In the genomic region with DNA sequence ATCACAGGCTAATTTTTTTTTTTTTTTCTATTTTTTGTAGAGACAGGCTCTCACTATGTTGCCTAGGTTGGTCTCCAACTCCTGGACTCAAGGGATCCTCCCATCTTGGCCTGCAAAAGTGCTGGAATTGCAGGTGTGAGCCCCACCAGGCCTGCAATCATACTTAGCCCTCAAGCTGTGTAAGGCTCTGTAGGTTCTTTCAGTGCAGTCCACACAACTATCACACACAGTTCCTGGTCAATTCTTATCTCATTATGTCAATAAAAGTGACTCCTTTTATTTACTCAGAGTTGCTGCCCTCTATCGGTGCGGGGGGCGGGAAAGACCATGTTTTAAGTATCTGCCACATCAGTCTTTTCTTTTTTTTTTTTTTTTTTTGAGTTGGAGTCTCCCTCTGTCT, we compare ENCODE assay signal across 7 cellular contexts. TPM values are rescaled to one million over a fixed set of nuclear protein-coding genes. Genes with fewer than 3 reads are reported as not detected.
DNase-seq lines count a peak whose midpoint lies in the region; ATAC-seq and TF ChIP-seq lines count a peak whose summit lies in the region.

No MANE protein-coding gene starts in this region.

- peaks cover 0 to 2% (median 0%) of the 10 kb centered on the region in 4 donors for H3K4me1 ChIP-seq in right lobe of liver

- no peak overlapping the region for H3K4me3 ChIP-seq in right lobe of liver

- no peak for ATAC-seq in activated CD8-positive, alpha-beta T cell treated with anti-CD3 and anti-CD28 coated beads, Interleukin-2, amount 10 ng/mL, durations not matched to agents 7 days and 5 days
- ATAC-seq in right lobe of liver (peak; percentile 100), GM21367 (IDR thresholded peaks at IDR 0.05; ENCODE audit: unreplicated experiment) (no peak), HG03520 (IDR thresholded peaks at IDR 0.05; ENCODE audit: unreplicated experiment) (no peak), HG03045 (IDR thresholded peaks at IDR 0.05; ENCODE audit: unreplicated experiment) (no peak)

- H3K27me3 Mint-ChIP-seq in activated CD8-positive, alpha-beta T cell treated with anti-CD3 and anti-CD28 coated beads, Interleukin-2, amount 10 ng/mL, durations not matched to agents 7 days and 5 days (ENCODE audit: low read depth), result peaks cover 2% of the 10 kb centered on the region

- 2% methylated on average over 3 of the region's 3 CpGs for WGBS in right lobe of liver (ENCODE audit: insufficient coverage, low coverage, low lambda C conversion rate, missing lambda C conversion rate)

- H3K9me3 Mint-ChIP-seq in activated CD8-positive, alpha-beta T cell treated with anti-CD3 and anti-CD28 coated beads, Interleukin-2, amount 10 ng/mL, durations not matched to agents 7 days and 5 days (ENCODE audit: insufficient read depth), result no peaks in the 10 kb centered on the region

- CTCF ChIA-PET in activated CD8-positive, alpha-beta T cell treated with anti-CD3 and anti-CD28 coated beads, Interleukin-2, amount 10 ng/mL, durations not matched to agents 7 days and 5 days (lab: Charles Lee), result interaction anchor here (1.0 kb wide), 1 partner anchor 36 kb away, joined by 3 read pairs; no protein-coding TSS in a partner anchor

- H3K4me3 Mint-ChIP-seq in activated CD8-positive, alpha-beta T cell treated with anti-CD3 and anti-CD28 coated beads, Interleukin-2, amount 10 ng/mL, durations not matched to agents 7 days and 5 days, result no peak overlapping the region

- intact Hi-C loops in right lobe of liver (cut with DNase I), result no loop called here

- DNase-seq in GM04504 (ENCODE audit: low read depth) (peak; percentile 10), right lobe of liver (peak; percentile 62 to 82 (median 63))
- peak; percentile 52 for DNase-seq in activated CD8-positive, alpha-beta T cell treated with anti-CD3 and anti-CD28 coated beads, Interleukin-2, amount 10 ng/mL, durations not matched to agents 7 days and 5 days

- H3K27me3 ChIP-seq in right lobe of liver, result no peaks in the 10 kb centered on the region

- H3K9me3 ChIP-seq in right lobe of liver, result no peaks in the 10 kb centered on the region

- no peak for TF ChIP-seq POLR2A in right lobe of liver (IDR thresholded peaks at IDR 0.05)

- TF ChIP-seq CTCF in LNCAP (IDR thresholded peaks at IDR 0.05) (peak; percentile 42; the same call in 1 of the 2 replicates), right lobe of liver (IDR thresholded peaks at IDR 0.05) (peak; percentile 35 to 55 (median 50))

- POLR2A ChIA-PET in activated CD8-positive, alpha-beta T cell treated with anti-CD3 and anti-CD28 coated beads, Interleukin-2, amount 10 ng/mL, durations not matched to agents 7 days and 5 days (lab: Charles Lee), result no interaction called here

- no peaks in the 10 kb centered on the region for H3K36me3 ChIP-seq in right lobe of liver

- H3K4me1 Mint-ChIP-seq in activated CD8-positive, alpha-beta T cell treated with anti-CD3 and anti-CD28 coated beads, Interleukin-2, amount 10 ng/mL, durations not matched to agents 7 days and 5 days (ENCODE audit: low read depth), result no peaks in the 10 kb centered on the region

- no peak overlapping the region for H3K27ac Mint-ChIP-seq in activated CD8-positive, alpha-beta T cell treated with anti-CD3 and anti-CD28 coated beads, Interleukin-2, amount 10 ng/mL, durations not matched to agents 7 days and 5 days

- H3K27ac ChIP-seq in right lobe of liver, result no peak overlapping the region

- no peaks in the 10 kb centered on the region for H3K36me3 Mint-ChIP-seq in activated CD8-positive, alpha-beta T cell treated with anti-CD3 and anti-CD28 coated beads, Interleukin-2, amount 10 ng/mL, durations not matched to agents 7 days and 5 days (ENCODE audit: low read depth)

RNA-seq across cellular contexts. Expression of a gene that starts 29.0 kb away (rescaled TPM):
- total RNA-seq in activated CD8-positive, alpha-beta T cell treated with anti-CD3 and anti-CD28 coated beads, Interleukin-2, amount 10 ng/mL, durations not matched to agents 7 days and 5 days, result 100 to 1,000 TPM; 255 to 266 TPM
- 10 to 100 TPM in 2 of 6 experiments, 1 to 10 TPM in 4; 6.6 to 53.5 (median 8.4) TPM for total RNA-seq in right lobe of liver

RNA-seq across cellular contexts. Expression of a gene that starts 34.3 kb away (rescaled TPM):
- under 1 TPM; 0.13 to 0.18 TPM for total RNA-seq in activated CD8-positive, alpha-beta T cell treated with anti-CD3 and anti-CD28 coated beads, Interleukin-2, amount 10 ng/mL, durations not matched to agents 7 days and 5 days
- 100 to 1,000 TPM in 1 of 6 experiments, 1 to 10 TPM in 2, under 1 TPM in 3; 0.18 to 110 (median 0.95) TPM for total RNA-seq in right lobe of liver

Comparison
In these comparisons a context has a peak if more than half of its experiments do, and no peak if none do; other contexts are left out.
1. DNase-seq: peak in every context shown above with its lines; median percentile 63 in right lobe of liver; 52 in activated CD8-positive, alpha-beta T cell treated with anti-CD3 and anti-CD28 coated beads, Interleukin-2, amount 10 ng/mL, durations not matched to agents 7 days and 5 days; 10 in GM04504.
2. ATAC-seq: peak in right lobe of liver (4 of 4); none in activated CD8-positive, alpha-beta T cell treated with anti-CD3 and anti-CD28 coated beads, Interleukin-2, amount 10 ng/mL, durations not matched to agents 7 days and 5 days (single experiment), GM21367 (single experiment), HG03520 (single experiment) and HG03045 (single experiment).
3. RNA of a gene that starts 29.0 kb away (total RNA-seq): 255 to 266 TPM in activated CD8-positive, alpha-beta T cell treated with anti-CD3 and anti-CD28 coated beads, Interleukin-2, amount 10 ng/mL, durations not matched to agents 7 days and 5 days; 6.6 to 53.5 TPM in right lobe of liver; every median in the first group is over 4 times any median in the second.